Comparison of ENCODE assay signal across 8 cellular contexts in genomic region chr22:42473484-42474193, GRCh38. TPM values are rescaled to one million over a fixed set of nuclear protein-coding genes. Genes with fewer than 3 reads are reported as not detected.
DNase-seq lines count a peak whose midpoint lies in the region; ATAC-seq and TF ChIP-seq lines count a peak whose summit lies in the region.

No MANE protein-coding gene starts in this region.

- intact Hi-C loops in heart right ventricle (cut with DNase I) (loop anchor here in 2 of 10 donors (10.0 kb wide), 2 partner anchors 499 to 509 kb away; partner anchors contain the start of gene SEPTIN3 (in 1 of the 2)), sciatic nerve (cut with DNase I) (no loop called here)

- no peak overlapping the region for H3K4me3 ChIP-seq in WI38 (ENCODE audit: low read depth, low read length)
- H3K4me3 ChIP-seq in heart right ventricle: no peak overlapping the region

- DNase-seq in AG08395 (ENCODE audit: low spot score) (peak; percentile 71), GM03348 (ENCODE audit: low spot score) (peak; percentile 67), NCI-H2029 treated with DMSO at 0.1 percent for 48 hours (lab: John Stamatoyannopoulos, UW) (peak; percentile 31), heart right ventricle (peak in 1 of 2 donors; percentile 12), sciatic nerve (ENCODE audit: low spot score) (no peak)

- H3K36me3 ChIP-seq in heart right ventricle: no peaks in the 10 kb centered on the region

- ATAC-seq in heart right ventricle: peak in 4 of 8 donors; percentile 23 to 62 (median 54)
- ATAC-seq in sciatic nerve: peak; percentile 67
- ATAC-seq in HG03175 (IDR thresholded peaks at IDR 0.05; ENCODE audit: unreplicated experiment): no peak
- no peak for ATAC-seq in GM18519 (IDR thresholded peaks at IDR 0.05; ENCODE audit: low FRiP score, unreplicated experiment)

- WGBS in heart right ventricle, 2 donors: 71 to 78% methylated on average over 5 of the region's 5 CpGs

- H3K4me1 ChIP-seq in heart right ventricle: no peaks in the 10 kb centered on the region

- no peak overlapping the region for H3K27ac ChIP-seq in heart right ventricle

- H3K27me3 ChIP-seq in heart right ventricle: no peaks in the 10 kb centered on the region

- no peaks in the 10 kb centered on the region for H3K9me3 ChIP-seq in heart right ventricle

- TF ChIP-seq CTCF in WI38 (IDR thresholded peaks at IDR 0.05; ENCODE audit: low read depth, low read length) (peak; percentile 59), heart right ventricle (IDR thresholded peaks at IDR 0.05) (peak; percentile 41 to 70 (median 64))

RNA-seq across cellular contexts. Expression of gene NFAM1, which starts 41.4 kb away (rescaled TPM):
- total RNA-seq in heart right ventricle (1 to 10 TPM in 7 of 10 donors, under 1 TPM in 3; 0.45 to 6.4 (median 1.6) TPM), sciatic nerve (6.6 TPM)
- under 1 TPM; 0.38 to 0.44 TPM for polyA plus RNA-seq in heart right ventricle

RNA-seq across cellular contexts. Expression of gene RRP7A, which starts 46.0 kb away (rescaled TPM):
- total RNA-seq in heart right ventricle: 10 to 100 TPM; 20.8 to 35.2 (median 26.1) TPM
- polyA plus RNA-seq in heart right ventricle: 10 to 100 TPM; 21.9 to 28.3 TPM
- total RNA-seq in sciatic nerve: 39.6 TPM
